8 cellular contexts compared by ENCODE assay signal in genomic region chr13:40789275-40790231, GRCh38. TPM values are rescaled to one million over a fixed set of nuclear protein-coding genes. Genes with fewer than 3 reads are reported as not detected.
DNase-seq lines count a peak whose midpoint lies in the region; ATAC-seq lines count a peak whose summit lies in the region.

Gene SLC25A15, plus strand, starts transcription at chr13:40789611. Its CDS starts 3,616 bp downstream, at chr13:40793227.

- no peak within 1 kb of the TSS for H4K5ac ChIP-seq in mesendoderm (ENCODE audit: low read length)

- H4K8ac ChIP-seq in mesendoderm (ENCODE audit: low read depth, low read length), result peak within 1 kb of the TSS; percentile 59

- H2BK120ac ChIP-seq in mesendoderm (ENCODE audit: low read depth, low read length), result no peak within 1 kb of the TSS

- peak within 1 kb of the TSS; percentile 89 for H3K9ac ChIP-seq in endocrine pancreas (ENCODE audit: control insufficient read depth, insufficient read depth, low read length)
- peak within 1 kb of the TSS; percentile 91 for H3K9ac ChIP-seq in mesendoderm (ENCODE audit: low read length)

- H2BK5ac ChIP-seq in mesendoderm (ENCODE audit: low read length), result no peak within 1 kb of the TSS

- peaks cover 2% of the 10 kb centered on the region for H3K79me2 ChIP-seq in mesendoderm (ENCODE audit: control insufficient read depth, insufficient read depth, low read length)

- peak within 1 kb of the TSS; percentile 93 for H3K4ac ChIP-seq in mesendoderm (ENCODE audit: low read depth, low read length)

- peak; percentile 89 for ATAC-seq in GM19035 (IDR thresholded peaks at IDR 0.05; ENCODE audit: unreplicated experiment)
- ATAC-seq in HG03196 (IDR thresholded peaks at IDR 0.05; ENCODE audit: unreplicated experiment), result peak; percentile 80

- peak within 1 kb of the TSS; percentile 95 for H3K56ac ChIP-seq in mesendoderm (ENCODE audit: low read length)

- peak within 1 kb of the TSS; percentile 79 for H3K4me2 ChIP-seq in mesendoderm (ENCODE audit: low read length)

- peak within 1 kb of the TSS; percentile 66 for H3K23ac ChIP-seq in mesendoderm (ENCODE audit: low read length)

- H3K27me3 ChIP-seq in endocrine pancreas (ENCODE audit: control insufficient read depth, insufficient read depth, low read length) (no peaks in the 10 kb centered on the region), mesendoderm (ENCODE audit: insufficient read depth, low read length, poor library complexity) (no peaks in the 10 kb centered on the region)

- H3K27ac ChIP-seq in mesendoderm (ENCODE audit: low read depth, low read length), result peak within 1 kb of the TSS; percentile 86

- H3K36me3 ChIP-seq in endocrine pancreas (ENCODE audit: control insufficient read depth, insufficient read depth, low read length) (no peaks in the 10 kb centered on the region), mesendoderm (ENCODE audit: control insufficient read depth, insufficient read depth, low read length) (peaks cover 2% of the 10 kb centered on the region)

- H3K18ac ChIP-seq in mesendoderm (ENCODE audit: low read length), result peak within 1 kb of the TSS; percentile 94

- H3K4me3 ChIP-seq in endocrine pancreas (ENCODE audit: control insufficient read depth, insufficient read depth, low read length), result peak within 1 kb of the TSS; percentile 34
- peak within 1 kb of the TSS; percentile 68 for H3K4me3 ChIP-seq in mesendoderm (ENCODE audit: low read length)

- H3K4me1 ChIP-seq in endocrine pancreas (ENCODE audit: control insufficient read depth, insufficient read depth, low read length) (no peaks in the 10 kb centered on the region), mesendoderm (ENCODE audit: control insufficient read depth, low read depth, low read length) (no peaks in the 10 kb centered on the region)

- WGBS in mesendoderm (ENCODE audit: extremely low coverage, insufficient coverage, low lambda C conversion rate), result no CpG with 5 or more reads among the region's 105 CpGs

- peaks cover 6% of the 10 kb centered on the region for H3K79me1 ChIP-seq in mesendoderm (ENCODE audit: low read length)

- H2AK5ac ChIP-seq in mesendoderm (ENCODE audit: low read length), result no peak within 1 kb of the TSS

- no peaks in the 10 kb centered on the region for H3K9me3 ChIP-seq in endocrine pancreas (ENCODE audit: control insufficient read depth, low read length)

- DNase-seq in C1 segment of cervical spinal cord (lab: John Stamatoyannopoulos, UW) (peak in 12 of 14 donors; percentile 23 to 66 (median 34)), NCI-H774 (lab: John Stamatoyannopoulos, UW) (peak; percentile 49), mesendoderm (peak; percentile 82)
- DNase-seq in activated CD8-positive, alpha-beta memory T cell treated with anti-CD3 and anti-CD28 coated beads for 4 hours (ENCODE audit: low read depth in 2 of 2), result peak; percentile 41 to 55
- peak; percentile 50 for DNase-seq in stimulated activated CD8-positive, alpha-beta memory T cell treated with anti-CD3 and anti-CD28 coated beads, Interleukin-15, amount 100 ng/mL, for 24 hours (ENCODE audit: low read depth)

- no peak within 1 kb of the TSS for H2BK15ac ChIP-seq in mesendoderm (replicated peaks; ENCODE audit: low read depth)

RNA-seq across cellular contexts. Expression of gene SLC25A15, which starts in this region (rescaled TPM):
- polyA plus RNA-seq in mesendoderm (2013, experiment 1 of 2), result 18.7 TPM
- polyA plus RNA-seq in mesendoderm (2013, experiment 2 of 2), result 18.5 TPM

Comparison
In these comparisons a context has a peak if more than half of its experiments do, and no peak if none do; other contexts are left out.
1. Peak in every context shown above with its lines: DNase-seq, ATAC-seq, H3K4me3 ChIP-seq and H3K27ac ChIP-seq.